8 cellular contexts compared by ENCODE assay signal in the genomic region with DNA sequence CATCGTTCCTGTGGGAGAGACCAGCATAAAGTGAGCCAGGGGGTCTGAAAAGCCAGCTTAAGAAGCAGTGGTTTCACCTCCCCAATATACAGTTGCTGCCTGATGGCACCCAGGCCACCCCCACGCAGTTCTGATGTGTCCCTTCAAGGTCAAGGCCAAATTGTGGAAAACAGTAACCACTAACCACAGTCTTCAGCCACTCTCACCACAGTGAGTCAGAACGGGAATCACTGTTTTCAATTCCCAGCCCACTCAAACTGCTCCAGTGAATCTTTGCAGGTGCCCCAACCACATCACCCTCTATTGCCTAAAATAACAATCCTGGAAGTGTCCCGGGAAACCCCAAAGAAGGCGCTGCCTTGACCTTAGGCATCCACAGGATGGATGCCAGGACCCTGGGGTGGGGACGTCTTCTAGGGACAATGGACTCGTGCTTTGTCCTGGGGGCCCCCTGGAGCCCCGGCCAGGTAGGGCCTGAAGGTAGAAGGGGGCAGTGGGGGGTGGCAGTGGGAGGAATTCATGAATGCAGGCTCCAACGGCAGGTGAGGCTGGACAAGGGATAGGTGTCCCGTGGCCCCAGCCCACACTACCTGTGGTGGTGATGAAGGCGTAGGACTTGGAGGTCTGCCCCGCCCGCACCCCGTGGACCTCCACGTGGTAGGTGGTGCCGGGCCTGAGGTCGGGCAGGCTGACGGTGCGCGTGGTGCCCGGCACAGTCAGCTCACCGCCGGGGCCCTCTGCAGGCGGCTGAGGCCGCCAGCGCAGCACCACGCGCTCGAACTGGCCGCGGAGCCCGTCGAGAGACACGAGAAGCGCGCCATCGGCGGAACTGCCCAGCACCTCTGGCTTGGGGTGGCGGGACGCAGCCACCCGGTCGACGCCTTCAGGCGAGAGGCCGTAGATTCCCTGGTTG. TPM values are rescaled to one million over a fixed set of nuclear protein-coding genes. Genes with fewer than 3 reads are reported as not detected.
A peak's percentile ranks its signal among the peaks of the same experiment; 100 is the strongest.
DNase-seq lines count a peak whose midpoint lies in the region; ATAC-seq, FAIRE-seq and TF ChIP-seq lines count a peak whose summit lies in the region.

No MANE protein-coding gene starts in this region.

- H3K4me3 ChIP-seq in right cardiac atrium (ENCODE audit: low read length) (no peak overlapping the region), subcutaneous abdominal adipose tissue (ENCODE audit: low read depth in 1 of 5, low read length in 5 of 5) (peak overlapping the region in 2 of 5 donors; percentile 14 to 27)

- H3K27ac ChIP-seq in right cardiac atrium (ENCODE audit: low read length), result peak overlapping the region; percentile 46
- peak overlapping the region; percentile 9 for H3K27ac ChIP-seq in subcutaneous abdominal adipose tissue (ENCODE audit: low read depth, low read length)

- peak; percentile 77 for FAIRE-seq in H54 (lab: Jason Lieb, UNC)

- no peaks in the 10 kb centered on the region for H3K27me3 ChIP-seq in right cardiac atrium (ENCODE audit: control insufficient read depth, insufficient read depth)
- H3K27me3 ChIP-seq in subcutaneous abdominal adipose tissue (ENCODE audit: control insufficient read depth in 5 of 5, insufficient read depth in 4 of 5, low read length in 5 of 5), result peaks cover 0 to 28% (median 10%) of the 10 kb centered on the region in 5 donors

- H3K9me3 ChIP-seq in right cardiac atrium (ENCODE audit: control insufficient read depth, low read length) (no peaks in the 10 kb centered on the region), subcutaneous abdominal adipose tissue (ENCODE audit: control insufficient read depth in 5 of 5, low read length in 5 of 5) (no peaks in the 10 kb centered on the region)

- DNase-seq in AG08395 (ENCODE audit: low spot score) (peak; percentile 82), H54 (ENCODE audit: insufficient read length, low spot score) (peak; percentile 98), right cardiac atrium (no peak), inferior parietal cortex (ENCODE audit: extremely low spot score) (no peak)
- DNase-seq in activated CD8-positive, alpha-beta memory T cell treated with anti-CD3 and anti-CD28 coated beads, Interleukin-2, amount 50 U/mL, for 48 hours, result peak; percentile 66

- H3K4me1 ChIP-seq in right cardiac atrium (ENCODE audit: control insufficient read depth, insufficient read depth, low read length), result peaks cover 6% of the 10 kb centered on the region
- H3K4me1 ChIP-seq in subcutaneous abdominal adipose tissue (ENCODE audit: control insufficient read depth in 5 of 5, insufficient read depth in 5 of 5, low read length in 5 of 5), result peaks cover 2 to 34% (median 18%) of the 10 kb centered on the region in 5 donors

- intact Hi-C loops in right cardiac atrium (cut with DNase I), result no loop called here

- ATAC-seq in right cardiac atrium, result no peak
- ATAC-seq in GM19035 (IDR thresholded peaks at IDR 0.05; ENCODE audit: unreplicated experiment), result no peak
- ATAC-seq in HG03521 (IDR thresholded peaks at IDR 0.05; ENCODE audit: unreplicated experiment), result no peak

- 26% methylated on average over 45 of the region's 45 CpGs for WGBS in right cardiac atrium

- no peak for TF ChIP-seq POLR2A in H54 (IDR thresholded peaks at IDR 0.05; ENCODE audit: low read depth, low read length)

- H3K9ac ChIP-seq in subcutaneous abdominal adipose tissue (ENCODE audit: low read length in 5 of 5), result no peak overlapping the region

- H3K36me3 ChIP-seq in subcutaneous abdominal adipose tissue (ENCODE audit: control insufficient read depth in 5 of 5, insufficient read depth in 5 of 5, low read length in 5 of 5), result peaks cover 0 to 60% (median 22%) of the 10 kb centered on the region in 5 donors

RNA-seq across cellular contexts. Expression of a gene that starts 22.2 kb away (rescaled TPM):
- 100 to 1,000 TPM in 3 of 4 donors, 10 to 100 TPM in 1; 77.9 to 182 (median 115) TPM for total RNA-seq in right cardiac atrium
- 99.0 TPM for polyA plus RNA-seq in right cardiac atrium

RNA-seq across cellular contexts. Expression of a gene that starts 41.1 kb away (rescaled TPM):
- total RNA-seq in right cardiac atrium, result 10 to 100 TPM; 35.2 to 44.9 (median 38.5) TPM
- polyA plus RNA-seq in right cardiac atrium, result 29.2 TPM

RNA-seq across cellular contexts. Expression of a gene that starts 43.2 kb away (rescaled TPM):
- 1 to 10 TPM; 2.9 to 3.6 (median 3.1) TPM for total RNA-seq in right cardiac atrium
- polyA plus RNA-seq in right cardiac atrium, result 3.5 TPM

RNA-seq across cellular contexts. Expression of a gene that starts 48.7 kb away (rescaled TPM):
- total RNA-seq in right cardiac atrium, result 1 to 10 TPM in 1 of 4 donors, under 1 TPM in 2, not detected in 1; 0.47 to 3.2 (median 0.51) TPM
- 0.48 TPM for polyA plus RNA-seq in right cardiac atrium

Comparison
In these comparisons a context has a peak if more than half of its experiments do, and no peak if none do; other contexts are left out.
1. DNase-seq: peak in AG08395 (single experiment), H54 (single experiment) and activated CD8-positive, alpha-beta memory T cell treated with anti-CD3 and anti-CD28 coated beads, Interleukin-2, amount 50 U/mL, for 48 hours (single experiment); none in right cardiac atrium (0 of 3) and inferior parietal cortex (single experiment).